Comparison of ENCODE assay signal across 20 cellular contexts in the genomic region with DNA sequence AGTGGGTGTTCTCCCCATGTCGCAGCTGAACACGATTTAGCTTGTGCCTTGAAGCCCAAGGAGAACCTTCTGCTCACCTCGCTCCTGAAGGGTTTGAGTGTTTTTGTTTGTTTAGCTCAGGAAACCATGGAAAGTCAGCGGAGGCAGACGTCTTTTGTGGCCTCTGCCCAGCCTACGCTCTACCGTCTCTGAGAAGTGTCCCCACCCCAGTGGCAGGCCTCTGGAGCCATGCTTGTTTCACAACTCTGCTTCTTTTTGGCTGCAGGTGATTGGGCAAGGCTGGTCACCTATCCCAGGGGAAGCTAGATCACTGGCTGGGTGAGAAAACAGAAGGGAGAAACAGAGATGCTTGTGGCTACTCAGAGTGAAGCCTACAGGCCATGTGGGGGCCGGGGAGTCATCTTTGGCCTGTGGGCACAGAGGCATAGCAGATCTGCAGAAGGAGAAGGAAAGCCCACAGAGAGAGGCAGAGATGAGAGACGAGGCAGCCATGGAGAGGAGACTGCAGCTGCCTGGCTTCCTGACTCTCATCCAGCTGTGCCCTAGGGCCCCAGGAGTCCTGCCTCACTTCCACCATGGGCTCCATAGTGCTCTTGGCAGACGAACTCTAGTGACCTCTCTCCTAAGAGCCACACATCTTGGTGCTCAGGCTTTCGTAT. TPM values are rescaled to one million over a fixed set of nuclear protein-coding genes. Genes with fewer than 3 reads are reported as not detected.
A peak's percentile ranks its signal among the peaks of the same experiment; 100 is the strongest.
DNase-seq lines count a peak whose midpoint lies in the region; ATAC-seq and TF ChIP-seq lines count a peak whose summit lies in the region.
"Had no signal": no experiment of that assay in that cellular context is flagged by ENCODE, and none has a peak within 500 bp of the region (broad histone marks: within the 10 kb centered on the region; RNA-seq: fewer than 3 reads in every experiment).

No MANE protein-coding gene starts in this region.

- no peaks in the 10 kb centered on the region for H3K79me1 ChIP-seq in neuronal stem cell (ENCODE audit: low read depth, low read length)

- H2BK5ac ChIP-seq in neuronal stem cell (ENCODE audit: low read length) = no peak overlapping the region

- no peak overlapping the region for H3K18ac ChIP-seq in neuronal stem cell (ENCODE audit: low read length)

- peaks cover 24 to 43% of the 10 kb centered on the region in 2 donors for H3K27me3 Mint-ChIP-seq in natural killer cell treated with Interleukin-12 subunit alpha and Interleukin-12 subunit beta and Interleukin-15 and Interleukin-18, amount 100 ng/mL, for 72 hours
- peaks cover 18 to 45% of the 10 kb centered on the region in 2 donors for H3K27me3 Mint-ChIP-seq in natural killer cell (ENCODE audit: low read depth in 2 of 2)

- no peaks in the 10 kb centered on the region for H3K36me3 ChIP-seq in neuronal stem cell (replicated peaks in 1 of 2; ENCODE audit: control insufficient read depth in 2 of 2, insufficient read depth in 2 of 2, low read length in 2 of 2)
- no peaks in the 10 kb centered on the region for H3K36me3 ChIP-seq in colonic mucosa
- H3K36me3 ChIP-seq in SJCRH30 = no peaks in the 10 kb centered on the region
- H3K36me3 ChIP-seq: gastroesophageal sphincter, thoracic aorta had no signal

- no peak overlapping the region for H3K4me2 ChIP-seq in neuronal stem cell (ENCODE audit: insufficient read depth, low read length, poor library complexity, severe bottlenecking)

- H3K27ac Mint-ChIP-seq in natural killer cell treated with Interleukin-12 subunit alpha and Interleukin-12 subunit beta and Interleukin-15 and Interleukin-18, amount 100 ng/mL, for 72 hours = no peak overlapping the region
- no peak overlapping the region for H3K27ac Mint-ChIP-seq in natural killer cell
- H3K27ac Mint-ChIP-seq: activated CD8-positive, alpha-beta T cell treated with anti-CD3 and anti-CD28 coated beads for 36 hours; mesothelial cell of epicardium had no signal

- no peaks in the 10 kb centered on the region for H3K4me1 Mint-ChIP-seq in natural killer cell treated with Interleukin-12 subunit alpha and Interleukin-12 subunit beta and Interleukin-15 and Interleukin-18, amount 100 ng/mL, for 72 hours (ENCODE audit: low read depth in 2 of 2)
- peaks cover 3 to 6% of the 10 kb centered on the region in 2 donors for H3K4me1 Mint-ChIP-seq in natural killer cell
- H3K4me1 Mint-ChIP-seq: mesothelial cell of epicardium had no signal

- no peak overlapping the region for H2BK15ac ChIP-seq in neuronal stem cell (ENCODE audit: low read length)

- H3K4me1 ChIP-seq in neuronal stem cell (ENCODE audit: control insufficient read depth in 2 of 2, insufficient read depth in 1 of 2, low read depth in 1 of 2, low read length in 2 of 2) = peaks cover 2 to 23% of the 10 kb centered on the region in 2 donors
- no peaks in the 10 kb centered on the region for H3K4me1 ChIP-seq in colonic mucosa
- H3K4me1 ChIP-seq in SJCRH30 = no peaks in the 10 kb centered on the region
- H3K4me1 ChIP-seq: gastroesophageal sphincter had no signal

- H3K36me3 Mint-ChIP-seq in natural killer cell treated with Interleukin-12 subunit alpha and Interleukin-12 subunit beta and Interleukin-15 and Interleukin-18, amount 100 ng/mL, for 72 hours = no peaks in the 10 kb centered on the region
- H3K36me3 Mint-ChIP-seq in natural killer cell = no peaks in the 10 kb centered on the region
- H3K36me3 Mint-ChIP-seq: mesothelial cell of epicardium had no signal

- peak; percentile 34 for DNase-seq in natural killer cell treated with Interleukin-12 subunit alpha and Interleukin-12 subunit beta and Interleukin-15 and Interleukin-18, amount 100 ng/mL, for 72 hours (ENCODE audit: low spot score)
- DNase-seq in natural killer cell = no peak
- no peak for DNase-seq in neuronal stem cell (ENCODE audit: low spot score)
- DNase-seq in colonic mucosa = no peak
- no peak for DNase-seq in SJCRH30
- DNase-seq: KBM-7, NCI-H187 treated with DMSO at 0.1 percent for 48 hours, NCI-H446, SHP77 treated with DMSO at 0.1 percent for 48 hours had no signal

- no peak for ATAC-seq in natural killer cell treated with Interleukin-12 subunit alpha and Interleukin-12 subunit beta and Interleukin-15 and Interleukin-18, amount 100 ng/mL, for 72 hours
- no peak for ATAC-seq in natural killer cell
- ATAC-seq in HG03342 (IDR thresholded peaks at IDR 0.05; ENCODE audit: unreplicated experiment) = no peak
- ATAC-seq: gastroesophageal sphincter, left colon had no signal

- no peak overlapping the region for H3K4me3 Mint-ChIP-seq in natural killer cell treated with Interleukin-12 subunit alpha and Interleukin-12 subunit beta and Interleukin-15 and Interleukin-18, amount 100 ng/mL, for 72 hours
- no peak overlapping the region for H3K4me3 Mint-ChIP-seq in natural killer cell
- H3K4me3 Mint-ChIP-seq: activated CD8-positive, alpha-beta T cell treated with anti-CD3 and anti-CD28 coated beads for 36 hours; mesothelial cell of epicardium had no signal

- H2AK5ac ChIP-seq in neuronal stem cell (ENCODE audit: low read depth, low read length) = no peak overlapping the region

- peaks cover 0 to 20% (median 2%) of the 10 kb centered on the region in 3 experiments for H3K27me3 ChIP-seq in neuronal stem cell (ENCODE audit: control insufficient read depth in 3 of 3, insufficient read depth in 3 of 3, low read depth in 1 of 3, low read length in 3 of 3)
- no peaks in the 10 kb centered on the region for H3K27me3 ChIP-seq in colonic mucosa
- peaks cover 36% of the 10 kb centered on the region for H3K27me3 ChIP-seq in SJCRH30

- H3K27ac ChIP-seq in VCaP = peak overlapping the region; percentile 28; the same call in 1 of the 2 replicates
- no peak overlapping the region for H3K27ac ChIP-seq in neuronal stem cell (replicated peaks; ENCODE audit: low read length)
- H3K27ac ChIP-seq in colonic mucosa = no peak overlapping the region
- H3K27ac ChIP-seq in SJCRH30 = no peak overlapping the region
- H3K27ac ChIP-seq: gastroesophageal sphincter, thoracic aorta had no signal

- no peak overlapping the region for H4K91ac ChIP-seq in neuronal stem cell (ENCODE audit: low read depth, low read length, poor library complexity)

- H2BK12ac ChIP-seq in neuronal stem cell (ENCODE audit: low read length) = no peak overlapping the region

- H3K23ac ChIP-seq in neuronal stem cell (ENCODE audit: low read depth, low read length, poor library complexity) = no peak overlapping the region

- no peak overlapping the region for H3K4ac ChIP-seq in neuronal stem cell (ENCODE audit: low read length)

- H3K4me3 ChIP-seq in neuronal stem cell (ENCODE audit: low read length in 2 of 2) (peak overlapping the region in 1 of 2 donors; percentile 31), colonic mucosa (no peak overlapping the region), SJCRH30 (no peak overlapping the region)
- H3K4me3 ChIP-seq: gastroesophageal sphincter, thoracic aorta had no signal

- H2BK120ac ChIP-seq in neuronal stem cell (ENCODE audit: low read depth, low read length) = no peak overlapping the region

- no peak overlapping the region for H3K14ac ChIP-seq in neuronal stem cell (ENCODE audit: low read length)

- H3K9me3 Mint-ChIP-seq in natural killer cell treated with Interleukin-12 subunit alpha and Interleukin-12 subunit beta and Interleukin-15 and Interleukin-18, amount 100 ng/mL, for 72 hours = no peaks in the 10 kb centered on the region
- H3K9me3 Mint-ChIP-seq in natural killer cell = no peaks in the 10 kb centered on the region
- H3K9me3 Mint-ChIP-seq: mesothelial cell of epicardium had no signal

- H3K9me3 ChIP-seq in neuronal stem cell (replicated peaks in 1 of 2; ENCODE audit: control insufficient read depth in 2 of 2, insufficient read depth in 1 of 2, low read depth in 1 of 2, low read length in 2 of 2) = no peaks in the 10 kb centered on the region
- no peaks in the 10 kb centered on the region for H3K9me3 ChIP-seq in colonic mucosa
- H3K9me3 ChIP-seq in SJCRH30 (replicated peaks) = no peaks in the 10 kb centered on the region
- H3K9me3 ChIP-seq: gastroesophageal sphincter, thoracic aorta had no signal

- no peak overlapping the region for H4K8ac ChIP-seq in neuronal stem cell (ENCODE audit: low read depth, low read length)

- intact Hi-C loops in natural killer cell (cut with micrococcal nuclease) (no loop called here), colonic mucosa (cut with DNase I) (no loop called here)

- H3K9ac ChIP-seq in neuronal stem cell (ENCODE audit: low read depth, low read length, poor library complexity) = no peak overlapping the region
- H3K9ac ChIP-seq in colonic mucosa (ENCODE audit: low read depth in 2 of 2, low read length in 2 of 2) = no peak overlapping the region

- WGBS in neuronal stem cell (ENCODE audit: extremely low coverage in 2 of 2, insufficient read length in 2 of 2, insufficient replicate concordance in 1 of 2), 2 donors = no CpG with 5 or more reads among the region's 11 CpGs

- H2AFZ ChIP-seq in neuronal stem cell (ENCODE audit: low read length) = peak overlapping the region; percentile 39

- TF ChIP-seq CTCF in natural killer cell (IDR thresholded peaks at IDR 0.05) (no peak), VCaP (conservative IDR thresholded peaks at IDR 0.05) (no peak), colonic mucosa (IDR thresholded peaks at IDR 0.05) (no peak)

RNA-seq across cellular contexts. Expression of gene CIB4, which starts 50.1 kb away (rescaled TPM):
- total RNA-seq in natural killer cell treated with Interleukin-12 subunit alpha and Interleukin-12 subunit beta and Interleukin-15 and Interleukin-18, amount 100 ng/mL, for 72 hours = not detected
- total RNA-seq in natural killer cell (not detected), colonic mucosa (not detected)
- polyA plus RNA-seq in neuronal stem cell (2013, experiment 1 of 2) = not detected
- polyA plus RNA-seq in neuronal stem cell (2013, experiment 2 of 2) = not detected
- total RNA-seq in SJCRH30 (2014; rRNA removed; shearing (Covaris generic)) = not detected in 2 replicates
- total RNA-seq: activated CD8-positive, alpha-beta T cell treated with anti-CD3 and anti-CD28 coated beads for 36 hours; dermis microvascular lymphatic vessel endothelial cell; epithelial cell of proximal tubule; gastroesophageal sphincter; left colon; mesothelial cell of epicardium; T-helper 1 cell treated with Interleukin-12 subunit alpha and Interleukin-12 subunit beta and Interleukin-4 antibody, amounts not matched to agents 30 ng/mL and 1 ng/mL, for 36 hours; thoracic aorta had no signal
- polyA plus RNA-seq: neural cell had no signal
